ENCODE assay signal across 12 cellular contexts in the genomic region with DNA sequence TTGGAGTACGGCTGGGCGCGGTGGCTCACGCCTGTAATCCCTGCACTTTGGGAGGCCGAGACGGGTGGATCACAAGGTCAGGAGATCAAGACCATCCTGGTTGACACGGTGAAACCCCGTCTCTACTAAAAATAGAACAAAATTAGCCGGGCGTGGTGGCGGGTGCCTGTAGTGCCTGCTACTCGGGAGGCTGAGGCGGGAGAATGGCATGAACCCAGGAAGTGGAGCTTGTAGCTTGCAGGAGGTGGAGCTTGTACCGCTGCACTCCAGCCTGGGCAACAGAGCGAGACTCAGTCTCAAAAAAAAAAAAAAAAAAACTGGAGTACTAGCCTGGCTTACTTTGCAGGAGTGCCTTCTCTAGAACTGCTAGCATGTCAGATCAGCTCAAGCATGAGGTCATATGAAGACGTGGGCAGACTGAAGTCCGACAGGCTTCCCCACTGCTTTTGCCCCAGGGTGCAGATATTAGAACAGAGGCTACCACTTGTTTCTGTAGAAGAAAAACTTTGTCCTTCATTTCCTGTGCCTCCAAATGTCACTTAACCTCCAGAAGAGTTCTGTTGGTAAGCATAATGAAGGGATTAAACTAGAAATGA. TPM values are rescaled to one million over a fixed set of nuclear protein-coding genes. Genes with fewer than 3 reads are reported as not detected.
A peak's percentile ranks its signal among the peaks of the same experiment; 100 is the strongest.
DNase-seq lines count a peak whose midpoint lies in the region; ATAC-seq, FAIRE-seq and TF ChIP-seq lines count a peak whose summit lies in the region.
"Not testable (repeated sequence)": the region's sequence is repeated elsewhere in the genome, so short reads cannot be mapped to it uniquely, and the experiment has no call there.
"Had no signal": no experiment of that assay in that cellular context is flagged by ENCODE, and none has a peak within 500 bp of the region (broad histone marks: within the 10 kb centered on the region; RNA-seq: fewer than 3 reads in every experiment).

No MANE protein-coding gene starts in this region.

- H3K36me3 ChIP-seq in astrocyte (ENCODE audit: insufficient read depth, low read length) (peaks cover 27% of the 10 kb centered on the region), esophagus muscularis mucosa (peaks cover 25 to 75% (median 57%) of the 10 kb centered on the region in 4 donors)

- H3K9me3 Mint-ChIP-seq in activated T-cell treated with anti-CD3 and anti-CD28 coated beads, Interleukin-2, amount 50 U/mL, for 24 hours; astrocyte (ENCODE audit: unreplicated experiment); osteocyte (ENCODE audit: unreplicated experiment): not testable (repeated sequence)

- H3K36me3 Mint-ChIP-seq in T-helper 17 cell (ENCODE audit: low read depth) (peaks cover 10% of the 10 kb centered on the region), astrocyte (ENCODE audit: low read depth, unreplicated experiment) (peaks cover 37% of the 10 kb centered on the region), osteocyte (ENCODE audit: unreplicated experiment) (peaks cover 62% of the 10 kb centered on the region)
- peaks cover 96% of the 10 kb centered on the region for H3K36me3 Mint-ChIP-seq in activated T-cell treated with anti-CD3 and anti-CD28 coated beads, Interleukin-2, amount 50 U/mL, for 24 hours (ENCODE audit: low read depth)

- not testable (repeated sequence) for TF ChIP-seq POLR2A in esophagus muscularis mucosa (IDR thresholded peaks at IDR 0.05; ENCODE audit: low read depth)

- not testable (repeated sequence) for ATAC-seq in T-helper 17 cell

- not testable (repeated sequence) for H3K27ac ChIP-seq in astrocyte (ENCODE audit: low read depth, low read length); esophagus muscularis mucosa (replicated peaks in 1 of 4)

- H3K4me3 Mint-ChIP-seq in T-helper 17 cell; activated T-cell treated with anti-CD3 and anti-CD28 coated beads, Interleukin-2, amount 50 U/mL, for 24 hours; osteocyte (ENCODE audit: unreplicated experiment): not testable (repeated sequence)
- H3K4me3 Mint-ChIP-seq in astrocyte (ENCODE audit: unreplicated experiment): peak overlapping the region; percentile 29

- H3K27me3 ChIP-seq in astrocyte (ENCODE audit: insufficient read depth, low read length); esophagus muscularis mucosa: not testable (repeated sequence)

- H4K20me1 ChIP-seq in astrocyte (ENCODE audit: insufficient read depth, low read length): peaks cover 24% of the 10 kb centered on the region

- not testable (repeated sequence) for FAIRE-seq in astrocyte (lab: Jason Lieb, UNC)

- H3K27ac Mint-ChIP-seq in T-helper 17 cell: peak overlapping the region; percentile 43
- H3K27ac Mint-ChIP-seq in activated T-cell treated with anti-CD3 and anti-CD28 coated beads, Interleukin-2, amount 50 U/mL, for 24 hours: peak overlapping the region; percentile 27
- not testable (repeated sequence) for H3K27ac Mint-ChIP-seq in astrocyte (ENCODE audit: unreplicated experiment); osteocyte (ENCODE audit: unreplicated experiment)

- not testable (repeated sequence) for TF ChIP-seq EP300 in esophagus muscularis mucosa (IDR thresholded peaks at IDR 0.05)

- not testable (repeated sequence) for H3K4me3 ChIP-seq in astrocyte (ENCODE audit: insufficient read depth, low read depth, low read length); esophagus muscularis mucosa

- intact Hi-C loops in esophagus muscularis mucosa (cut with DNase I): not testable (repeated sequence)

- not testable (repeated sequence) for H3K4me1 ChIP-seq in astrocyte (ENCODE audit: insufficient read depth, low read length)
- H3K4me1 ChIP-seq in esophagus muscularis mucosa: peaks cover 0 to 25% (median 7%) of the 10 kb centered on the region in 4 donors

- H3K79me2 ChIP-seq in astrocyte (ENCODE audit: insufficient read depth, low read length): peaks cover 55% of the 10 kb centered on the region

- H3K4me1 Mint-ChIP-seq in T-helper 17 cell: peaks cover 22% of the 10 kb centered on the region
- peaks cover 55% of the 10 kb centered on the region for H3K4me1 Mint-ChIP-seq in activated T-cell treated with anti-CD3 and anti-CD28 coated beads, Interleukin-2, amount 50 U/mL, for 24 hours (ENCODE audit: low read depth)
- H3K4me1 Mint-ChIP-seq in astrocyte (ENCODE audit: low read depth, unreplicated experiment); osteocyte (ENCODE audit: unreplicated experiment): not testable (repeated sequence)

- 94% methylated on average over 17 of the region's 17 CpGs for WGBS in esophagus muscularis mucosa

- H3K9ac ChIP-seq in astrocyte (ENCODE audit: low read length): not testable (repeated sequence)

- not testable (repeated sequence) for TF ChIP-seq CTCF in astrocyte (IDR thresholded peaks at IDR 0.05; ENCODE audit: insufficient read depth, low read depth, low read length); esophagus muscularis mucosa (IDR thresholded peaks at IDR 0.05); osteocyte (IDR thresholded peaks at IDR 0.05)

- not testable (repeated sequence) for H3K4me2 ChIP-seq in astrocyte (ENCODE audit: low read length)

- DNase-seq in T-helper 17 cell; activated T-cell treated with anti-CD3 and anti-CD28 coated beads, Interleukin-2, amount 50 U/mL, for 24 hours; astrocyte (ENCODE audit: low read depth): not testable (repeated sequence)
- DNase-seq in esophagus muscularis mucosa (ENCODE audit: extremely low spot score): peak; percentile 19
- peak; percentile 24 for DNase-seq in kidney tubule cell (ENCODE audit: low spot score)
- DNase-seq in osteocyte (ENCODE audit: extremely low spot score, unreplicated experiment): peak; percentile 49
- DNase-seq in ureter (ENCODE audit: low spot score): peak; percentile 22

- H3K27me3 Mint-ChIP-seq in T-helper 17 cell; activated T-cell treated with anti-CD3 and anti-CD28 coated beads, Interleukin-2, amount 50 U/mL, for 24 hours; astrocyte (ENCODE audit: low read depth, unreplicated experiment); osteocyte (ENCODE audit: unreplicated experiment): not testable (repeated sequence)

- not testable (repeated sequence) for H2AFZ ChIP-seq in astrocyte (ENCODE audit: low read depth, low read length)

- H3K9me3 ChIP-seq in T-helper 17 cell (ENCODE audit: control insufficient read depth, low read length, poor library complexity, severe bottlenecking); astrocyte (ENCODE audit: insufficient read depth, low read depth, low read length); esophagus muscularis mucosa: not testable (repeated sequence)

RNA-seq across cellular contexts. Expression of a gene that starts 22.4 kb away (rescaled TPM):
- not detected for total RNA-seq in T-helper 17 cell
- total RNA-seq in astrocyte: not detected in 2 replicates
- total RNA-seq in esophagus muscularis mucosa: not detected
- total RNA-seq in osteocyte: not detected in 2 replicates
- total RNA-seq in ureter: not detected
- total RNA-seq: Caco-2; CD4-positive, CD25-positive, alpha-beta regulatory T cell; CD8-positive, alpha-beta memory T cell; GM23248; H4 had no signal
